In genomic region chr4:54085284-54085683, GRCh38 we compare ENCODE assay signal across 11 cellular contexts. TPM values are rescaled to one million over a fixed set of nuclear protein-coding genes. Genes with fewer than 3 reads are reported as not detected.
DNase-seq lines count a peak whose midpoint lies in the region; ATAC-seq and TF ChIP-seq lines count a peak whose summit lies in the region.
"Had no signal": no experiment of that assay in that cellular context is flagged by ENCODE, and none has a peak within 500 bp of the region (broad histone marks: within the 10 kb centered on the region; RNA-seq: fewer than 3 reads in every experiment).

No MANE protein-coding gene starts in this region.

- no peaks in the 10 kb centered on the region for H3K4me1 ChIP-seq in left ventricle myocardium inferior

- no peak for DNase-seq in Right ventricle myocardium superior
- DNase-seq in left ventricle myocardium inferior, result no peak
- peak; percentile 52 for DNase-seq in brain pericyte (ENCODE audit: low read depth, low spot score)
- peak; percentile 81 for DNase-seq in inferior parietal cortex (ENCODE audit: extremely low spot score)
- no peak for DNase-seq in Kasumi-1 (lab: John Stamatoyannopoulos, UW)
- DNase-seq in T-helper 2 cell, result no peak
- no peak for DNase-seq in activated CD4-positive, alpha-beta memory T cell treated with anti-CD3 and anti-CD28 coated beads, Interleukin-2, amount 10 ng/mL, durations not matched to agents 7 days and 5 days
- DNase-seq: NCI-H2081 treated with DMSO at 0.1 percent for 48 hours had no signal

- ATAC-seq in Right ventricle myocardium superior (ENCODE audit: poor library complexity) (peak; percentile 52), GM18498 (IDR thresholded peaks at IDR 0.05; ENCODE audit: unreplicated experiment) (no peak)

- intact Hi-C loops in Right ventricle myocardium superior (cut with DNase I), result no loop called here
- intact Hi-C loops in left ventricle myocardium inferior (cut with micrococcal nuclease), result no loop called here

- no peak overlapping the region for H3K27ac Mint-ChIP-seq in activated CD4-positive, alpha-beta memory T cell treated with anti-CD3 and anti-CD28 coated beads, Interleukin-2, amount 10 ng/mL, durations not matched to agents 7 days and 5 days

- TF ChIP-seq CTCF in left ventricle myocardium inferior (IDR thresholded peaks at IDR 0.05; ENCODE audit: borderline replicate concordance), result no peak

- no peaks in the 10 kb centered on the region for H3K36me3 ChIP-seq in left ventricle myocardium inferior
- H3K36me3 ChIP-seq: BLaER1 treated with 17β-estradiol and CSF1 and Interleukin-3, amounts not matched to agents 10 nM and 100 nM had no signal

- POLR2A ChIA-PET in activated CD4-positive, alpha-beta memory T cell treated with anti-CD3 and anti-CD28 coated beads, Interleukin-2, amount 10 ng/mL, durations not matched to agents 7 days and 5 days (lab: Charles Lee), result no interaction called here

- H3K9me3 Mint-ChIP-seq in activated CD4-positive, alpha-beta memory T cell treated with anti-CD3 and anti-CD28 coated beads, Interleukin-2, amount 10 ng/mL, durations not matched to agents 7 days and 5 days, result no peaks in the 10 kb centered on the region
- H3K9me3 Mint-ChIP-seq: central memory CD8-positive, alpha-beta T cell had no signal

- no peaks in the 10 kb centered on the region for H3K36me3 Mint-ChIP-seq in activated CD4-positive, alpha-beta memory T cell treated with anti-CD3 and anti-CD28 coated beads, Interleukin-2, amount 10 ng/mL, durations not matched to agents 7 days and 5 days (ENCODE audit: low read depth)

- H3K27me3 Mint-ChIP-seq in activated CD4-positive, alpha-beta memory T cell treated with anti-CD3 and anti-CD28 coated beads, Interleukin-2, amount 10 ng/mL, durations not matched to agents 7 days and 5 days, result peaks cover 25% of the 10 kb centered on the region

- CTCF ChIA-PET in activated CD4-positive, alpha-beta memory T cell treated with anti-CD3 and anti-CD28 coated beads, Interleukin-2, amount 10 ng/mL, durations not matched to agents 7 days and 5 days (lab: Charles Lee), result interaction anchor here (1.0 kb wide), 1 partner anchor 149 kb away, joined by 4 read pairs; no protein-coding TSS in a partner anchor

- H3K9me3 ChIP-seq in left ventricle myocardium inferior (replicated peaks), result no peaks in the 10 kb centered on the region
- H3K9me3 ChIP-seq: BLaER1 treated with 17β-estradiol and CSF1 and Interleukin-3, amounts not matched to agents 10 nM and 100 nM had no signal

- no peak overlapping the region for H3K4me3 Mint-ChIP-seq in activated CD4-positive, alpha-beta memory T cell treated with anti-CD3 and anti-CD28 coated beads, Interleukin-2, amount 10 ng/mL, durations not matched to agents 7 days and 5 days
- H3K4me3 Mint-ChIP-seq: central memory CD8-positive, alpha-beta T cell had no signal

- no peaks in the 10 kb centered on the region for H3K4me1 Mint-ChIP-seq in activated CD4-positive, alpha-beta memory T cell treated with anti-CD3 and anti-CD28 coated beads, Interleukin-2, amount 10 ng/mL, durations not matched to agents 7 days and 5 days
- H3K4me1 Mint-ChIP-seq: central memory CD8-positive, alpha-beta T cell had no signal

- H3K27ac ChIP-seq in left ventricle myocardium inferior (replicated peaks), result no peak overlapping the region
- H3K27ac ChIP-seq: BLaER1 treated with 17β-estradiol and CSF1 and Interleukin-3, amounts not matched to agents 10 nM and 100 nM had no signal

- H3K27me3 ChIP-seq in left ventricle myocardium inferior (ENCODE audit: low read depth), result peaks cover 4% of the 10 kb centered on the region

- H3K4me3 ChIP-seq in left ventricle myocardium inferior, result no peak overlapping the region
- H3K4me3 ChIP-seq: BLaER1 treated with 17β-estradiol and CSF1 and Interleukin-3, amounts not matched to agents 10 nM and 100 nM had no signal

RNA-seq across cellular contexts. Expression of gene GSX2, which starts 14.7 kb away (rescaled TPM):
- total RNA-seq in Right ventricle myocardium superior (not detected), left ventricle myocardium inferior (not detected)
- not detected for total RNA-seq in activated CD4-positive, alpha-beta memory T cell treated with anti-CD3 and anti-CD28 coated beads, Interleukin-2, amount 10 ng/mL, durations not matched to agents 7 days and 5 days

RNA-seq across cellular contexts. Expression of gene CHIC2, which starts 20.9 kb away (rescaled TPM):
- total RNA-seq in Right ventricle myocardium superior, result 8.6 TPM
- 9.1 TPM for total RNA-seq in left ventricle myocardium inferior
- 10 to 100 TPM; 17.6 to 20.1 TPM for total RNA-seq in activated CD4-positive, alpha-beta memory T cell treated with anti-CD3 and anti-CD28 coated beads, Interleukin-2, amount 10 ng/mL, durations not matched to agents 7 days and 5 days

Comparison
In these comparisons a context has a peak if more than half of its experiments do, and no peak if none do; other contexts are left out.
1. DNase-seq: peak in brain pericyte (single experiment) and inferior parietal cortex (single experiment); none in Right ventricle myocardium superior (single experiment), left ventricle myocardium inferior (single experiment), Kasumi-1 (0 of 2), T-helper 2 cell (0 of 5) and activated CD4-positive, alpha-beta memory T cell treated with anti-CD3 and anti-CD28 coated beads, Interleukin-2, amount 10 ng/mL, durations not matched to agents 7 days and 5 days (single experiment).